Comparison of ENCODE assay signal across 20 cellular contexts in genomic region chr5:72468606-72469005, GRCh38. TPM values are rescaled to one million over a fixed set of nuclear protein-coding genes. Genes with fewer than 3 reads are reported as not detected.
DNase-seq lines count a peak whose midpoint lies in the region; TF ChIP-seq lines count a peak whose summit lies in the region.
"Had no signal": no experiment of that assay in that cellular context is flagged by ENCODE, and none has a peak within 500 bp of the region (broad histone marks: within the 10 kb centered on the region; RNA-seq: fewer than 3 reads in every experiment).

No MANE protein-coding gene starts in this region.

- H3K36me3 ChIP-seq in breast epithelium (no peaks in the 10 kb centered on the region), skeletal muscle tissue (ENCODE audit: control insufficient read depth in 3 of 3, insufficient read depth in 3 of 3, low read length in 3 of 3) (no peaks in the 10 kb centered on the region)
- no peaks in the 10 kb centered on the region for H3K36me3 ChIP-seq in CD4-positive, alpha-beta memory T cell (ENCODE audit: insufficient read depth, low read length)

- H3K27me3 Mint-ChIP-seq in MCF 10A (ENCODE audit: insufficient read depth, unreplicated experiment) = no peaks in the 10 kb centered on the region
- no peaks in the 10 kb centered on the region for H3K27me3 Mint-ChIP-seq in chondrocyte (ENCODE audit: low read depth)
- H3K27me3 Mint-ChIP-seq in CD4-positive, alpha-beta memory T cell = peaks cover 16 to 20% of the 10 kb centered on the region in 2 donors
- peaks cover 19% of the 10 kb centered on the region for H3K27me3 Mint-ChIP-seq in activated CD4-positive, alpha-beta T cell treated with anti-CD3 and anti-CD28 coated beads, Interleukin-2, amount 10 ng/mL, durations not matched to agents 24 days and 14 days

- intact Hi-C loops in MCF 10A (cut with micrococcal nuclease) = no loop called here
- intact Hi-C loops in breast epithelium (cut with DNase I; ENCODE audit: low total_unique reads) = no loop called here
- intact Hi-C loops in CD4-positive, alpha-beta memory T cell (cut with micrococcal nuclease) = no loop called here
- intact Hi-C loops in activated CD4-positive, alpha-beta T cell treated with anti-CD3 and anti-CD28 coated beads, Interleukin-2, amount 10 ng/mL, durations not matched to agents 24 days and 14 days (cut with micrococcal nuclease) = no loop called here

- no peaks in the 10 kb centered on the region for H3K4me1 ChIP-seq in breast epithelium
- peaks cover 17 to 32% (median 19%) of the 10 kb centered on the region in 3 donors for H3K4me1 ChIP-seq in skeletal muscle tissue (ENCODE audit: control insufficient read depth in 3 of 3, insufficient read depth in 3 of 3, low read length in 3 of 3)
- no peaks in the 10 kb centered on the region for H3K4me1 ChIP-seq in CD4-positive, alpha-beta memory T cell (ENCODE audit: insufficient read depth, low read length)

- H3K9me3 ChIP-seq in breast epithelium = no peaks in the 10 kb centered on the region
- H3K9me3 ChIP-seq in skeletal muscle tissue (ENCODE audit: control insufficient read depth in 3 of 3, low read length in 3 of 3) = no peaks in the 10 kb centered on the region
- H3K9me3 ChIP-seq in CD4-positive, alpha-beta memory T cell (ENCODE audit: control insufficient read depth in 1 of 2, low read length in 2 of 2) = no peaks in the 10 kb centered on the region

- H3K27me3 ChIP-seq in breast epithelium (no peaks in the 10 kb centered on the region), skeletal muscle tissue (ENCODE audit: control insufficient read depth in 3 of 3, insufficient read depth in 3 of 3, low read length in 3 of 3) (no peaks in the 10 kb centered on the region)
- no peaks in the 10 kb centered on the region for H3K27me3 ChIP-seq in CD4-positive, alpha-beta memory T cell (ENCODE audit: insufficient read depth, low read length)

- BruUV-seq in MCF 10A (replicated peaks; lab: Mats Ljungman, UMichigan) = no TSS peak

- DNase-seq in MCF 10A (ENCODE audit: unreplicated experiment) (no peak), breast epithelium (ENCODE audit: low spot score in 2 of 2) (no peak), NOMO-1 treated with DMSO at 0.1 percent for 48 hours (lab: John Stamatoyannopoulos, UW; ENCODE audit: unreplicated experiment) (peak; percentile 53), chondrocyte (ENCODE audit: low spot score) (no peak), T-helper 1 cell (no peak)
- DNase-seq in CD4-positive, alpha-beta memory T cell = no peak
- DNase-seq in activated CD4-positive, alpha-beta T cell treated with anti-CD3 and anti-CD28 coated beads, Interleukin-2, amount 10 ng/mL, durations not matched to agents 24 days and 14 days = no peak
- DNase-seq: activated CD8-positive, alpha-beta T cell treated with anti-CD3 and anti-CD28 coated beads for 36 hours; activated naive CD8-positive, alpha-beta T cell treated with anti-CD3 and anti-CD28 coated beads, Interleukin-2, amount 10 ng/mL, durations not matched to agents 7 days and 5 days; CD8-positive, alpha-beta T cell; DND-41; hypothalamus; kidney glomerular epithelial cell; NCI-H1417; stimulated activated naive CD4-positive, alpha-beta T cell treated with Interleukin-2 at 50 U/mL for 16 hours had no signal

- no peak for TF ChIP-seq CTCF in MCF 10A (IDR thresholded peaks at IDR 0.05; ENCODE audit: unreplicated experiment)
- TF ChIP-seq CTCF in breast epithelium (IDR thresholded peaks at IDR 0.05) = no peak
- TF ChIP-seq CTCF in chondrocyte (IDR thresholded peaks at IDR 0.05) = no peak

- CTCF ChIA-PET in MCF 10A (lab: Yijun Ruan, JAX) = interaction anchor here (0.5 to 1.3 kb wide), 4 partner anchors 55 to 439 kb away, joined by 3 to 4 read pairs (median 3); no protein-coding TSS in a partner anchor
- CTCF ChIA-PET in CD4-positive, alpha-beta memory T cell (lab: Charles Lee; ENCODE audit: partially characterized antibody) = no interaction called here

- H3K4me1 Mint-ChIP-seq in MCF 10A (ENCODE audit: insufficient read depth, unreplicated experiment) (peaks cover 64% of the 10 kb centered on the region), chondrocyte (ENCODE audit: low read depth) (peaks cover 74% of the 10 kb centered on the region)
- no peaks in the 10 kb centered on the region for H3K4me1 Mint-ChIP-seq in CD4-positive, alpha-beta memory T cell
- H3K4me1 Mint-ChIP-seq in activated CD4-positive, alpha-beta T cell treated with anti-CD3 and anti-CD28 coated beads, Interleukin-2, amount 10 ng/mL, durations not matched to agents 24 days and 14 days = peaks cover 5% of the 10 kb centered on the region
- H3K4me1 Mint-ChIP-seq: activated naive CD8-positive, alpha-beta T cell treated with anti-CD3 and anti-CD28 coated beads, Interleukin-2, amount 10 ng/mL, durations not matched to agents 7 days and 5 days had no signal

- H3K9ac ChIP-seq in skeletal muscle tissue (ENCODE audit: low read depth in 1 of 3, low read length in 3 of 3) = no peak overlapping the region

- H3K9me3 Mint-ChIP-seq in MCF 10A (ENCODE audit: unreplicated experiment) (no peaks in the 10 kb centered on the region), chondrocyte (ENCODE audit: low read depth) (peaks cover 3% of the 10 kb centered on the region)
- H3K9me3 Mint-ChIP-seq in CD4-positive, alpha-beta memory T cell = peaks cover 0 to 3% (median 0%) of the 10 kb centered on the region in 8 donors
- H3K9me3 Mint-ChIP-seq in activated CD4-positive, alpha-beta T cell treated with anti-CD3 and anti-CD28 coated beads, Interleukin-2, amount 10 ng/mL, durations not matched to agents 24 days and 14 days = peaks cover 3% of the 10 kb centered on the region
- H3K9me3 Mint-ChIP-seq: activated CD8-positive, alpha-beta T cell treated with anti-CD3 and anti-CD28 coated beads for 36 hours; activated naive CD8-positive, alpha-beta T cell treated with anti-CD3 and anti-CD28 coated beads, Interleukin-2, amount 10 ng/mL, durations not matched to agents 7 days and 5 days; CD8-positive, alpha-beta T cell had no signal

- H3K27ac Mint-ChIP-seq in MCF 10A (ENCODE audit: low read depth, unreplicated experiment) (peak overlapping the region; percentile 86), chondrocyte (ENCODE audit: unreplicated experiment) (peak overlapping the region; percentile 39)
- no peak overlapping the region for H3K27ac Mint-ChIP-seq in CD4-positive, alpha-beta memory T cell
- H3K27ac Mint-ChIP-seq in activated CD4-positive, alpha-beta T cell treated with anti-CD3 and anti-CD28 coated beads, Interleukin-2, amount 10 ng/mL, durations not matched to agents 24 days and 14 days = no peak overlapping the region
- H3K27ac Mint-ChIP-seq: activated CD8-positive, alpha-beta T cell treated with anti-CD3 and anti-CD28 coated beads for 36 hours; activated naive CD8-positive, alpha-beta T cell treated with anti-CD3 and anti-CD28 coated beads, Interleukin-2, amount 10 ng/mL, durations not matched to agents 7 days and 5 days; CD8-positive, alpha-beta T cell had no signal

- H3K36me3 Mint-ChIP-seq in MCF 10A (ENCODE audit: insufficient read depth, unreplicated experiment) = no peaks in the 10 kb centered on the region
- H3K36me3 Mint-ChIP-seq in chondrocyte (ENCODE audit: low read depth) = no peaks in the 10 kb centered on the region
- no peaks in the 10 kb centered on the region for H3K36me3 Mint-ChIP-seq in CD4-positive, alpha-beta memory T cell
- no peaks in the 10 kb centered on the region for H3K36me3 Mint-ChIP-seq in activated CD4-positive, alpha-beta T cell treated with anti-CD3 and anti-CD28 coated beads, Interleukin-2, amount 10 ng/mL, durations not matched to agents 24 days and 14 days (ENCODE audit: low read depth)
- H3K36me3 Mint-ChIP-seq: activated naive CD8-positive, alpha-beta T cell treated with anti-CD3 and anti-CD28 coated beads, Interleukin-2, amount 10 ng/mL, durations not matched to agents 7 days and 5 days; CD8-positive, alpha-beta T cell had no signal

- TF ChIP-seq POLR2A in breast epithelium (IDR thresholded peaks at IDR 0.05) = no peak

- H3K4me3 Mint-ChIP-seq in MCF 10A (ENCODE audit: unreplicated experiment) = no peak overlapping the region
- H3K4me3 Mint-ChIP-seq in chondrocyte (ENCODE audit: unreplicated experiment) = no peak overlapping the region
- no peak overlapping the region for H3K4me3 Mint-ChIP-seq in CD4-positive, alpha-beta memory T cell
- no peak overlapping the region for H3K4me3 Mint-ChIP-seq in activated CD4-positive, alpha-beta T cell treated with anti-CD3 and anti-CD28 coated beads, Interleukin-2, amount 10 ng/mL, durations not matched to agents 24 days and 14 days
- H3K4me3 Mint-ChIP-seq: activated CD8-positive, alpha-beta T cell treated with anti-CD3 and anti-CD28 coated beads for 36 hours; activated naive CD8-positive, alpha-beta T cell treated with anti-CD3 and anti-CD28 coated beads, Interleukin-2, amount 10 ng/mL, durations not matched to agents 7 days and 5 days; CD8-positive, alpha-beta T cell had no signal

- no peak overlapping the region for H3K27ac ChIP-seq in breast epithelium
- peak overlapping the region; percentile 12 for H3K27ac ChIP-seq in skeletal muscle tissue (ENCODE audit: low read depth, low read length)
- no peak overlapping the region for H3K27ac ChIP-seq in CD4-positive, alpha-beta memory T cell (ENCODE audit: low read depth, low read length)
- H3K27ac ChIP-seq: SK-N-MC had no signal

- POLR2A ChIA-PET in MCF 10A (lab: Yijun Ruan, JAX) = interaction anchor here (0.6 to 5.1 kb wide), 22 partner anchors 9 to 361 kb away, joined by 3 to 65 read pairs (median 4); partner anchors contain the start of gene TNPO1
- POLR2A ChIA-PET in CD4-positive, alpha-beta memory T cell (lab: Charles Lee; ENCODE audit: partially characterized antibody) = no interaction called here

- H3K4me3 ChIP-seq in breast epithelium = no peak overlapping the region
- no peak overlapping the region for H3K4me3 ChIP-seq in skeletal muscle tissue (ENCODE audit: low read length in 3 of 3)
- H3K4me3 ChIP-seq in CD4-positive, alpha-beta memory T cell (ENCODE audit: low read length in 2 of 2) = no peak overlapping the region
- H3K4me3 ChIP-seq: SK-N-MC had no signal

RNA-seq across cellular contexts. Expression of gene ZNF366, which starts 38.6 kb away (rescaled TPM):
- total RNA-seq in MCF 10A (2022) = not detected in 2 replicates
- 1 to 10 TPM; 1.9 to 5.2 (median 2.6) TPM for total RNA-seq in breast epithelium
- not detected in 3 replicates for total RNA-seq in chondrocyte
- total RNA-seq in skeletal muscle tissue = 1.6 TPM
- under 1 TPM; 0.29 to 0.58 TPM for total RNA-seq in CD4-positive, alpha-beta memory T cell
- polyA plus RNA-seq in CD4-positive, alpha-beta memory T cell = not detected
- not detected in 2 replicates for total RNA-seq in activated CD4-positive, alpha-beta T cell treated with anti-CD3 and anti-CD28 coated beads, Interleukin-2, amount 10 ng/mL, durations not matched to agents 24 days and 14 days
- total RNA-seq: activated CD8-positive, alpha-beta T cell treated with anti-CD3 and anti-CD28 coated beads for 36 hours; bronchial epithelial cell; CD8-positive, alpha-beta T cell; fibroblast of lung; IMR-90 had no signal
- polyA plus RNA-seq: fibroblast of lung, IMR-90 had no signal

Comparison
In these comparisons a context has a peak if more than half of its experiments do, and no peak if none do; other contexts are left out.
1. H3K27ac Mint-ChIP-seq: peak in MCF 10A (single experiment) and chondrocyte (single experiment); none in CD4-positive, alpha-beta memory T cell (0 of 7) and activated CD4-positive, alpha-beta T cell treated with anti-CD3 and anti-CD28 coated beads, Interleukin-2, amount 10 ng/mL, durations not matched to agents 24 days and 14 days (single experiment).